ENCODE assay signal across 8 cellular contexts in genomic region chr16:85570213-85570734, GRCh38. TPM values are rescaled to one million over a fixed set of nuclear protein-coding genes. Genes with fewer than 3 reads are reported as not detected.
A peak's percentile ranks its signal among the peaks of the same experiment; 100 is the strongest.
DNase-seq lines count a peak whose midpoint lies in the region; ATAC-seq and TF ChIP-seq lines count a peak whose summit lies in the region.

No MANE protein-coding gene starts in this region.

- H3K4me1 Mint-ChIP-seq in activated naive CD4-positive, alpha-beta T cell treated with anti-CD3 and anti-CD28 coated beads, Interleukin-2, amount 50 U/mL, for 24 hours, result peaks cover 61% of the 10 kb centered on the region
- H3K4me1 Mint-ChIP-seq in progenitor cell of endocrine pancreas (ENCODE audit: low read depth), result peaks cover 55% of the 10 kb centered on the region

- peaks cover 1% of the 10 kb centered on the region for H3K36me3 Mint-ChIP-seq in activated naive CD4-positive, alpha-beta T cell treated with anti-CD3 and anti-CD28 coated beads, Interleukin-2, amount 50 U/mL, for 24 hours
- H3K36me3 Mint-ChIP-seq in progenitor cell of endocrine pancreas (ENCODE audit: insufficient read depth), result no peaks in the 10 kb centered on the region

- DNase-seq in progenitor cell of endocrine pancreas (ENCODE audit: low spot score, unreplicated experiment) (no peak), NK-92 (lab: John Stamatoyannopoulos, UW; ENCODE audit: unreplicated experiment) (no peak), dedifferentiated amniotic fluid mesenchymal stem cell (ENCODE audit: extremely low spot score) (no peak)

- H3K27ac ChIP-seq in 22Rv1, result peak overlapping the region; percentile 62

- no peak overlapping the region for H3K27ac Mint-ChIP-seq in activated naive CD4-positive, alpha-beta T cell treated with anti-CD3 and anti-CD28 coated beads, Interleukin-2, amount 50 U/mL, for 24 hours
- H3K27ac Mint-ChIP-seq in progenitor cell of endocrine pancreas, result peak overlapping the region; percentile 80

- no peak for TF ChIP-seq CTCF in 22Rv1 (IDR thresholded peaks at IDR 0.05)
- no peak for TF ChIP-seq CTCF in progenitor cell of endocrine pancreas (IDR thresholded peaks at IDR 0.05; ENCODE audit: unreplicated experiment)

- H3K4me3 Mint-ChIP-seq in activated naive CD4-positive, alpha-beta T cell treated with anti-CD3 and anti-CD28 coated beads, Interleukin-2, amount 50 U/mL, for 24 hours, result peak overlapping the region; percentile 39
- peak overlapping the region; percentile 19 for H3K4me3 Mint-ChIP-seq in progenitor cell of endocrine pancreas (ENCODE audit: low read depth)

- no peaks in the 10 kb centered on the region for H3K9me3 Mint-ChIP-seq in activated naive CD4-positive, alpha-beta T cell treated with anti-CD3 and anti-CD28 coated beads, Interleukin-2, amount 50 U/mL, for 24 hours
- no peaks in the 10 kb centered on the region for H3K9me3 Mint-ChIP-seq in progenitor cell of endocrine pancreas (ENCODE audit: low read depth)

- ATAC-seq in GM18909 (IDR thresholded peaks at IDR 0.05; ENCODE audit: poor library complexity, unreplicated experiment) (peak; percentile 20), HG03354 (IDR thresholded peaks at IDR 0.05; ENCODE audit: poor library complexity, severe bottlenecking, unreplicated experiment) (peak; percentile 31), HG03039 (IDR thresholded peaks at IDR 0.05; ENCODE audit: unreplicated experiment) (no peak)

- H3K27me3 Mint-ChIP-seq in activated naive CD4-positive, alpha-beta T cell treated with anti-CD3 and anti-CD28 coated beads, Interleukin-2, amount 50 U/mL, for 24 hours, result no peaks in the 10 kb centered on the region
- no peaks in the 10 kb centered on the region for H3K27me3 Mint-ChIP-seq in progenitor cell of endocrine pancreas

RNA-seq across cellular contexts. Expression of gene GSE1, which starts 42.8 kb away (rescaled TPM):
- total RNA-seq in progenitor cell of endocrine pancreas, result 136 and 143 TPM in 2 replicates
